ENCODE assay signal across 8 cellular contexts in the genomic region with DNA sequence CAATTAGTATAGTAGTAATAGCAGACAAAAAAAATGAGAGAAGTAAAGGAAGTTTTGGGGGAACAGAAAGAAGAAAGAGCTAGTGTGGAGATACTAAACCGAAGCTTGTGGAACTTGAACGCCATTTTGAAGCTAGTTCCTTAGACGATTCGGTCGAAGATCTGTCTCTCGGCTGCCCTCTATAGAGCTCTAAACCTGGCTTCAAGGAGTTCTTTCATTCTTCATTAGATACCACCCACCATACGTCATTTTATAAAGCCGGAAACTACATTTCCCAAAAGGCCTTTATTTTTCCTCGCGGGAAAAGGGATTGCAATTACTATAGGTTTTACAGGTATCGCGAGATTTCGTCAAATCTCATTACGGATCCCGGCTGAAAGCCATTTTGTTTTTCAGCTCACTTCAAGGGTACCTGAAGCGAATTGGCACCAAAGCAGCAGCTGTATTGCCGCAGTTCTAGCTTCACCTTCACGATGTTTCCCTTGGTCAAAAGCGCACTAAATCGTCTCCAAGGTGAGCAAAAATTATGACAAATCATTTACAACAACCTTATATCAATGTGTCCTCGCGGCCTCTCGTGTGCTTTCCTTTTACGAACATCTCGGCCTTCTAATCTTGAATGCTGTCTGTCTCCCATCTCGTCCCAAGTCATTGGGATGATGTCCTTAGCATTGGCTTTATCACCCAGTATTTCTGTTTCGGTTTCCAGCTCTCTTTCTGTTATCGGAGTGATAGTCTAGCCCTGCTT. TPM values are rescaled to one million over a fixed set of nuclear protein-coding genes. Genes with fewer than 3 reads are reported as not detected.
A peak's percentile ranks its signal among the peaks of the same experiment; 100 is the strongest.
DNase-seq lines count a peak whose midpoint lies in the region; ATAC-seq and TF ChIP-seq lines count a peak whose summit lies in the region.

A gene with protein sequence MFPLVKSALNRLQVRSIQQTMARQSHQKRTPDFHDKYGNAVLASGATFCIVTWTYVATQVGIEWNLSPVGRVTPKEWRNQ (plus strand): TSS at position 388 of the 748 bp plus-strand sequence. CDS start 86 bp downstream, at position 474.

- H3K27ac ChIP-seq in KOPT-K1 (ENCODE audit: low read depth, low read length, poor library complexity, severe bottlenecking) (peak within 1 kb of the TSS; percentile 90), Peyer's patch (peak within 1 kb of the TSS; percentile 66 to 90 (median 89)), stomach smooth muscle (ENCODE audit: low read length) (peak within 1 kb of the TSS; percentile 91)

- H3K9ac ChIP-seq in stomach smooth muscle (ENCODE audit: low read length in 2 of 2): peak within 1 kb of the TSS; percentile 96 to 97

- peak within 1 kb of the TSS; percentile 43 to 68 (median 58) for H3K4me3 ChIP-seq in Peyer's patch
- H3K4me3 ChIP-seq in stomach smooth muscle (ENCODE audit: low read length in 2 of 2): peak within 1 kb of the TSS; percentile 88 to 93

- peaks cover 29% of the 10 kb centered on the region for H3K36me3 ChIP-seq in KOPT-K1 (ENCODE audit: insufficient read depth, low read length)
- H3K36me3 ChIP-seq in Peyer's patch: peaks cover 0 to 18% (median 0%) of the 10 kb centered on the region in 3 donors
- H3K36me3 ChIP-seq in stomach smooth muscle (ENCODE audit: control insufficient read depth in 2 of 2, insufficient read depth in 2 of 2, low read length in 2 of 2): no peaks in the 10 kb centered on the region

- H3K27me3 ChIP-seq in Peyer's patch: no peaks in the 10 kb centered on the region
- H3K27me3 ChIP-seq in stomach smooth muscle (ENCODE audit: control insufficient read depth in 1 of 2, insufficient read depth in 2 of 2, low read length in 2 of 2): no peaks in the 10 kb centered on the region

- peak; percentile 71 for ATAC-seq in GM21825 (IDR thresholded peaks at IDR 0.05; ENCODE audit: unreplicated experiment)

- peak; percentile 78 to 85 for TF ChIP-seq POLR2A in Peyer's patch (IDR thresholded peaks at IDR 0.05)

- H3K4me1 ChIP-seq in Peyer's patch (no peaks in the 10 kb centered on the region), stomach smooth muscle (ENCODE audit: control insufficient read depth, insufficient read depth, low read length) (no peaks in the 10 kb centered on the region)

- no peaks in the 10 kb centered on the region for H3K9me3 ChIP-seq in KOPT-K1 (ENCODE audit: insufficient read depth, low read length, poor library complexity, severe bottlenecking)
- H3K9me3 ChIP-seq in Peyer's patch: no peaks in the 10 kb centered on the region
- no peaks in the 10 kb centered on the region for H3K9me3 ChIP-seq in stomach smooth muscle (ENCODE audit: control insufficient read depth in 2 of 2, low read length in 2 of 2)

- peak; percentile 95 for DNase-seq in EL
- DNase-seq in Peyer's patch: peak; percentile 54 to 85 (median 57)
- DNase-seq in activated T-helper 1 cell treated with Interleukin-2 at 50 U/mL for 16 hours (ENCODE audit: low read depth): peak; percentile 33
- peak; percentile 94 for DNase-seq in fibroblast of gingiva (ENCODE audit: low read depth)
- peak; percentile 96 for DNase-seq in myocyte (ENCODE audit: low read depth)

- TF ChIP-seq CTCF in Peyer's patch (IDR thresholded peaks at IDR 0.05): peak in 4 of 6 experiments; percentile 17 to 50 (median 40)

RNA-seq across cellular contexts. Expression of the gene that starts here (rescaled TPM):
- total RNA-seq in Peyer's patch (100 to 1,000 TPM; 402 to 457 (median 432) TPM), myocyte (269 and 380 TPM in 2 replicates)
- polyA plus RNA-seq in myocyte (2012): 556 TPM

Comparison
In these comparisons a context has a peak if more than half of its experiments do, and no peak if none do; other contexts are left out.
1. Peak in every context shown above with its lines: DNase-seq, ATAC-seq, H3K4me3 ChIP-seq and H3K27ac ChIP-seq.
2. DNase-seq: peak in every context shown above with its lines; median percentile 96 in myocyte; 95 in EL; 94 in fibroblast of gingiva; 57 in Peyer's patch; 33 in activated T-helper 1 cell treated with Interleukin-2 at 50 U/mL for 16 hours.